ENCODE assay signal across 8 cellular contexts in genomic region chr11:288328-289144, GRCh38. TPM values are rescaled to one million over a fixed set of nuclear protein-coding genes. Genes with fewer than 3 reads are reported as not detected.
DNase-seq lines count a peak whose midpoint lies in the region; ATAC-seq and TF ChIP-seq lines count a peak whose summit lies in the region.

Gene PGGHG (plus strand): TSS chr11:289126. CDS start chr11:289817, 691 bp downstream.

- H3K4me3 ChIP-seq in CD4-positive, CD25-positive, alpha-beta regulatory T cell (ENCODE audit: low read depth, low read length): peak within 1 kb of the TSS; percentile 66
- H3K4me3 ChIP-seq in MG63: peak within 1 kb of the TSS; percentile 48
- peak within 1 kb of the TSS; percentile 3 to 73 (median 51) for H3K4me3 ChIP-seq in thyroid gland (replicated peaks in 1 of 3)

- no peak for TF ChIP-seq POLR2A in thyroid gland (IDR thresholded peaks at IDR 0.05)
- no peak for TF ChIP-seq POLR2A in GM18505 (IDR thresholded peaks at IDR 0.05; ENCODE audit: borderline replicate concordance, extremely low read depth, insufficient read depth, insufficient read length)

- ATAC-seq in CD4-positive, CD25-positive, alpha-beta regulatory T cell (ENCODE audit: low read depth in 2 of 2): peak; percentile 35 to 52
- ATAC-seq in GM21367 (IDR thresholded peaks at IDR 0.05; ENCODE audit: unreplicated experiment): peak; percentile 59
- peak; percentile 52 for ATAC-seq in effector memory CD8-positive, alpha-beta T cell (replicated peaks)
- ATAC-seq in GM18505 (IDR thresholded peaks at IDR 0.05; ENCODE audit: unreplicated experiment): no peak

- H3K27ac ChIP-seq in CD4-positive, CD25-positive, alpha-beta regulatory T cell (ENCODE audit: insufficient read depth, low read length, poor library complexity, severe bottlenecking): peak within 1 kb of the TSS; percentile 79
- H3K27ac ChIP-seq in thyroid gland: peak within 1 kb of the TSS in 2 of 3 donors; percentile 28 to 59

- peak within 1 kb of the TSS; percentile 86 to 98 (median 96) for H3K4me3 Mint-ChIP-seq in CD4-positive, CD25-positive, alpha-beta regulatory T cell
- H3K4me3 Mint-ChIP-seq in activated CD4-positive, alpha-beta T cell treated with anti-CD3 and anti-CD28 coated beads, Interleukin-2, amount 10 ng/mL, durations not matched to agents 24 days and 14 days: peak within 1 kb of the TSS; percentile 98
- H3K4me3 Mint-ChIP-seq in effector memory CD8-positive, alpha-beta T cell: peak within 1 kb of the TSS; percentile 97 to 99

- intact Hi-C loops in activated CD4-positive, alpha-beta T cell treated with anti-CD3 and anti-CD28 coated beads, Interleukin-2, amount 10 ng/mL, durations not matched to agents 24 days and 14 days (cut with micrococcal nuclease): loop anchor here (1.0 kb wide), 1 partner anchor 19 kb away; no protein-coding TSS in a partner anchor
- intact Hi-C loops in thyroid gland (cut with DNase I): loop anchor here (10.0 kb wide), 1 partner anchor 84 kb away; the partner anchor contains the start of genes BET1L and RIC8A

- no peak for TF ChIP-seq CTCF in thyroid gland (IDR thresholded peaks at IDR 0.05)

- peaks cover 23% of the 10 kb centered on the region for H3K4me1 ChIP-seq in CD4-positive, CD25-positive, alpha-beta regulatory T cell (ENCODE audit: control insufficient read depth, insufficient read depth, low read length, poor library complexity, severe bottlenecking)
- H3K4me1 ChIP-seq in thyroid gland: peaks cover 13 to 20% of the 10 kb centered on the region in 2 donors

- H3K27me3 Mint-ChIP-seq in CD4-positive, CD25-positive, alpha-beta regulatory T cell: peaks cover 23% of the 10 kb centered on the region
- peaks cover 9% of the 10 kb centered on the region for H3K27me3 Mint-ChIP-seq in activated CD4-positive, alpha-beta T cell treated with anti-CD3 and anti-CD28 coated beads, Interleukin-2, amount 10 ng/mL, durations not matched to agents 24 days and 14 days
- H3K27me3 Mint-ChIP-seq in effector memory CD8-positive, alpha-beta T cell: no peaks in the 10 kb centered on the region

- no peaks in the 10 kb centered on the region for H3K36me3 ChIP-seq in CD4-positive, CD25-positive, alpha-beta regulatory T cell (ENCODE audit: control insufficient read depth, insufficient read depth, low read length)
- H3K36me3 ChIP-seq in MG63 (no peaks in the 10 kb centered on the region), thyroid gland (no peaks in the 10 kb centered on the region)

- peak in 1 of 3 donors; percentile 61 for DNase-seq in CD4-positive, CD25-positive, alpha-beta regulatory T cell
- DNase-seq in MG63 (peak; percentile 70), mesenteric fat pad (ENCODE audit: low spot score) (peak; percentile 96), thyroid gland (peak; percentile 73 to 75)
- DNase-seq in activated CD4-positive, alpha-beta T cell treated with anti-CD3 and anti-CD28 coated beads, Interleukin-2, amount 10 ng/mL, durations not matched to agents 24 days and 14 days: peak; percentile 92
- peak in 1 of 3 experiments; percentile 55 for DNase-seq in effector memory CD8-positive, alpha-beta T cell

- H3K27ac Mint-ChIP-seq in CD4-positive, CD25-positive, alpha-beta regulatory T cell: peak within 1 kb of the TSS; percentile 88 to 92 (median 89)
- H3K27ac Mint-ChIP-seq in activated CD4-positive, alpha-beta T cell treated with anti-CD3 and anti-CD28 coated beads, Interleukin-2, amount 10 ng/mL, durations not matched to agents 24 days and 14 days: peak within 1 kb of the TSS; percentile 97
- peak within 1 kb of the TSS; percentile 90 to 99 for H3K27ac Mint-ChIP-seq in effector memory CD8-positive, alpha-beta T cell

- H3K9me3 ChIP-seq in CD4-positive, CD25-positive, alpha-beta regulatory T cell (ENCODE audit: control insufficient read depth in 2 of 2, low read length in 2 of 2): no peaks in the 10 kb centered on the region
- H3K9me3 ChIP-seq in MG63 (no peaks in the 10 kb centered on the region), thyroid gland (no peaks in the 10 kb centered on the region)

- H3K36me3 Mint-ChIP-seq in CD4-positive, CD25-positive, alpha-beta regulatory T cell: no peaks in the 10 kb centered on the region
- peaks cover 25% of the 10 kb centered on the region for H3K36me3 Mint-ChIP-seq in activated CD4-positive, alpha-beta T cell treated with anti-CD3 and anti-CD28 coated beads, Interleukin-2, amount 10 ng/mL, durations not matched to agents 24 days and 14 days (ENCODE audit: low read depth)
- H3K36me3 Mint-ChIP-seq in effector memory CD8-positive, alpha-beta T cell (ENCODE audit: insufficient read depth): peaks cover 49% of the 10 kb centered on the region

- WGBS in thyroid gland, 2 donors: 2% methylated on average over 37 to 52 of the region's 94 CpGs

- H3K9me3 Mint-ChIP-seq in CD4-positive, CD25-positive, alpha-beta regulatory T cell: no peaks in the 10 kb centered on the region
- no peaks in the 10 kb centered on the region for H3K9me3 Mint-ChIP-seq in activated CD4-positive, alpha-beta T cell treated with anti-CD3 and anti-CD28 coated beads, Interleukin-2, amount 10 ng/mL, durations not matched to agents 24 days and 14 days
- H3K9me3 Mint-ChIP-seq in effector memory CD8-positive, alpha-beta T cell: no peaks in the 10 kb centered on the region

- peaks cover 0 to 39% (median 4%) of the 10 kb centered on the region in 4 donors for H3K4me1 Mint-ChIP-seq in CD4-positive, CD25-positive, alpha-beta regulatory T cell
- H3K4me1 Mint-ChIP-seq in activated CD4-positive, alpha-beta T cell treated with anti-CD3 and anti-CD28 coated beads, Interleukin-2, amount 10 ng/mL, durations not matched to agents 24 days and 14 days: peaks cover 30% of the 10 kb centered on the region
- peaks cover 31 to 44% of the 10 kb centered on the region in 2 donors for H3K4me1 Mint-ChIP-seq in effector memory CD8-positive, alpha-beta T cell (ENCODE audit: low read depth in 2 of 2)

- no peaks in the 10 kb centered on the region for H3K27me3 ChIP-seq in CD4-positive, CD25-positive, alpha-beta regulatory T cell (ENCODE audit: control insufficient read depth, insufficient read depth, low read length)
- H3K27me3 ChIP-seq in MG63: peaks cover 5% of the 10 kb centered on the region
- H3K27me3 ChIP-seq in thyroid gland: no peaks in the 10 kb centered on the region

RNA-seq across cellular contexts. Expression of gene PGGHG, which starts in this region (rescaled TPM):
- 188 TPM for total RNA-seq in CD4-positive, CD25-positive, alpha-beta regulatory T cell
- polyA plus RNA-seq in CD4-positive, CD25-positive, alpha-beta regulatory T cell: 1 to 10 TPM; 1.5 to 2.9 (median 2.5) TPM
- total RNA-seq in MG63 (2014; rRNA removed; shearing (Covaris generic); ENCODE audit: low replicate concordance): 1.9 and 6.2 TPM in 2 replicates
- 136 and 142 TPM in 2 replicates for total RNA-seq in activated CD4-positive, alpha-beta T cell treated with anti-CD3 and anti-CD28 coated beads, Interleukin-2, amount 10 ng/mL, durations not matched to agents 24 days and 14 days
- total RNA-seq in mesenteric fat pad (25.2 TPM), thyroid gland (10 to 100 TPM; 21.8 to 43.3 (median 32.7) TPM)
